Comparison of ENCODE assay signal across 1 cellular context in genomic region chr19:51552996-51553725, GRCh38.
TF ChIP-seq lines count a peak whose summit lies in the region.

No MANE protein-coding gene starts in this region.

TF ChIP-seq in K562, 482 proteins besides CTCF, POLR2A, EP300 and RAD21 (continued from another document and continues in another):
- TF ChIP-seq MXD1 (CRISPR knock-in tag; IDR thresholded peaks at IDR 0.05; ENCODE audit: borderline replicate concordance, poor library complexity, severe bottlenecking) (peak; percentile 80), NFYB (IDR thresholded peaks at IDR 0.05; ENCODE audit: extremely low read depth, insufficient read length) (no peak), ATF3 (IDR thresholded peaks at IDR 0.05) (no peak), ATF3 (CRISPR knock-in tag; conservative IDR thresholded peaks at IDR 0.05) (peak; percentile 59; the same call in 1 of the 2 replicates), ZBTB17 (CRISPR knock-in tag; IDR thresholded peaks at IDR 0.05) (peak; percentile 41; the same call in 1 of the 2 replicates), ZSCAN29 (IDR thresholded peaks at IDR 0.05) (no peak), IRF1 (CRISPR knock-in tag; IDR thresholded peaks at IDR 0.05; ENCODE audit: borderline replicate concordance) (no peak), PYGO2 (tag; IDR thresholded peaks at IDR 0.05) (no peak), ETV1 (tag; conservative IDR thresholded peaks at IDR 0.05; ENCODE audit: low read depth) (0 out of 2 replicates have a peak, but pooled peaks have one; percentile 32), ETS1 (conservative IDR thresholded peaks at IDR 0.05; ENCODE audit: control insufficient read depth, low read depth, low read length) (peak; percentile 94), POLR3G (IDR thresholded peaks at IDR 0.05; ENCODE audit: extremely low read depth, insufficient read length, insufficient replicate concordance) (no peak), BMI1 (IDR thresholded peaks at IDR 0.05; ENCODE audit: low read length) (no peak), SNRNP70 (optimal IDR thresholded peaks at IDR 0.05; ENCODE audit: low read depth, low read length) (no peak), MCM5 (IDR thresholded peaks at IDR 0.05; ENCODE audit: low read depth) (no peak), KLF10 (CRISPR knock-in tag; IDR thresholded peaks at IDR 0.05) (no peak), TAL1 (IDR thresholded peaks at IDR 0.05) (no peak), CBX3 (IDR thresholded peaks at IDR 0.05; ENCODE audit: borderline replicate concordance in 1 of 2, low read length in 2 of 2) (no peak; a peak in 1 of 3 replicates), RHOXF2B (CRISPR knock-in tag; conservative IDR thresholded peaks at IDR 0.05) (no peak), POLR3A (IDR thresholded peaks at IDR 0.05; ENCODE audit: borderline replicate concordance, extremely low read depth, insufficient read depth, insufficient read length) (no peak), SP1 (CRISPR knock-in tag; IDR thresholded peaks at IDR 0.05) (peak; percentile 80; the same call in 1 of the 2 replicates), GTF2E2 (tag; IDR thresholded peaks at IDR 0.05) (no peak), SIN3B (IDR thresholded peaks at IDR 0.05; ENCODE audit: low read depth) (no peak), FIP1L1 (IDR thresholded peaks at IDR 0.05; ENCODE audit: low read depth, low read length, poor library complexity, severe bottlenecking) (no peak), L3MBTL2 (IDR thresholded peaks at IDR 0.05) (peak; percentile 78), ZBTB49 (CRISPR knock-in tag; IDR thresholded peaks at IDR 0.05; ENCODE audit: borderline replicate concordance) (no peak), HDAC8 (tag; IDR thresholded peaks at IDR 0.05) (no peak), MCM3 (IDR thresholded peaks at IDR 0.05) (no peak), ZNF124 (CRISPR knock-in tag; IDR thresholded peaks at IDR 0.05) (no peak), ZNF444 (CRISPR knock-in tag; IDR thresholded peaks at IDR 0.05) (no peak), CHD2 (IDR thresholded peaks at IDR 0.05; ENCODE audit: low read depth, low read length) (0 out of 2 replicates have a peak, but pooled peaks have one; percentile 26), MCM2 (IDR thresholded peaks at IDR 0.05; ENCODE audit: low read depth) (no peak), ZNF764 (CRISPR knock-in tag; IDR thresholded peaks at IDR 0.05; ENCODE audit: low read depth) (no peak), GTF2B (IDR thresholded peaks at IDR 0.05; ENCODE audit: extremely low read depth, insufficient read length) (no peak), KDM1A (IDR thresholded peaks at IDR 0.05) (peak; percentile 22 to 79; a peak in 3 of 4 replicates), GTF3C2 (IDR thresholded peaks at IDR 0.05; ENCODE audit: borderline replicate concordance, extremely low read depth, insufficient read length) (no peak), HNRNPLL (IDR thresholded peaks at IDR 0.05; ENCODE audit: low read depth, low read length, poor library complexity, severe bottlenecking) (peak; percentile 77), ELF1 (tag; IDR thresholded peaks at IDR 0.05) (no peak; the same call in 1 of the 2 replicates), ZNF717 (CRISPR knock-in tag; IDR thresholded peaks at IDR 0.05) (no peak), HMBOX1 (IDR thresholded peaks at IDR 0.05) (peak; percentile 77), EWSR1 (IDR thresholded peaks at IDR 0.05; ENCODE audit: borderline replicate concordance, low read depth, partially characterized antibody) (no peak), RFX5 (IDR thresholded peaks at IDR 0.05; ENCODE audit: low read depth, low read length) (no peak), ZNF395 (CRISPR knock-in tag; IDR thresholded peaks at IDR 0.05) (no peak), MAFF (IDR thresholded peaks at IDR 0.05; ENCODE audit: low read length) (peak; percentile 78), ZNF589 (CRISPR knock-in tag; IDR thresholded peaks at IDR 0.05; ENCODE audit: low read depth) (0 out of 2 replicates have a peak, but pooled peaks have one; percentile 35), ZNF398 (CRISPR knock-in tag; IDR thresholded peaks at IDR 0.05) (no peak), ZNF140 (CRISPR knock-in tag; IDR thresholded peaks at IDR 0.05) (no peak), NFIX (CRISPR knock-in tag; IDR thresholded peaks at IDR 0.05; ENCODE audit: low read depth) (no peak), MYC (IDR thresholded peaks at IDR 0.05; ENCODE audit: low read depth, low read length) (peak; percentile 80), MYC (CRISPR knock-in tag; IDR thresholded peaks at IDR 0.05; ENCODE audit: borderline replicate concordance, low read depth) (no peak), ZNF282 (CRISPR knock-in tag; IDR thresholded peaks at IDR 0.05) (no peak), NR2C2 (CRISPR knock-in tag; IDR thresholded peaks at IDR 0.05) (peak; percentile 84), NR2C2 (tag; IDR thresholded peaks at IDR 0.05) (0 out of 2 replicates have a peak, but pooled peaks have one; percentile 27), CBX1 (IDR thresholded peaks at IDR 0.05; ENCODE audit: low read depth) (0 out of 2 replicates have a peak, but pooled peaks have one; percentile 49), RBFOX2 (IDR thresholded peaks at IDR 0.05; ENCODE audit: low read depth, low read length) (peak; percentile 41; the same call in 1 of the 2 replicates), FOXK2 (conservative IDR thresholded peaks at IDR 0.05 in 1 of 2, IDR thresholded peaks at IDR 0.05 in 1 of 2; ENCODE audit: low read depth in 2 of 2) (peak; percentile 39 to 57), ZNF551 (CRISPR knock-in tag; IDR thresholded peaks at IDR 0.05) (no peak), MTF1 (CRISPR knock-in tag; IDR thresholded peaks at IDR 0.05; ENCODE audit: borderline replicate concordance) (no peak), NR4A1 (CRISPR knock-in tag; IDR thresholded peaks at IDR 0.05) (no peak), NR4A1 (tag; IDR thresholded peaks at IDR 0.05) (no peak), ZBTB26 (CRISPR knock-in tag; IDR thresholded peaks at IDR 0.05) (no peak), ZEB2 (IDR thresholded peaks at IDR 0.05) (peak; percentile 42)
